ENCODE assay signal across 22 cellular contexts in genomic region chr14:91313852-91314251, GRCh38.
DNase-seq lines count a peak whose midpoint lies in the region; ATAC-seq and TF ChIP-seq lines count a peak whose summit lies in the region.
"Had no signal": no experiment of that assay in that cellular context is flagged by ENCODE, and none has a peak within 500 bp of the region (broad histone marks: within the 10 kb centered on the region; RNA-seq: fewer than 3 reads in every experiment).

No MANE protein-coding gene starts in this region.

- TF ChIP-seq CTCF in activated CD8-positive, alpha-beta T cell treated with anti-CD3 and anti-CD28 coated beads for 36 hours (IDR thresholded peaks at IDR 0.05), result no peak

- CTCF ChIA-PET in activated CD4-positive, alpha-beta T cell treated with anti-CD3 and anti-CD28 coated beads for 36 hours (lab: Charles Lee), result no interaction called here
- CTCF ChIA-PET in CD4-positive, alpha-beta memory T cell (lab: Charles Lee; ENCODE audit: partially characterized antibody), result interaction anchor here (1.0 to 26.1 kb wide), 5 partner anchors 10 to 136 kb away, joined by 3 to 522 read pairs (median 6); partner anchors contain the start of gene CCDC88C
- CTCF ChIA-PET in activated CD8-positive, alpha-beta T cell treated with anti-CD3 and anti-CD28 coated beads for 36 hours (lab: Charles Lee), result interaction anchor here (1.1 kb wide), 1 partner anchor 9 kb away, joined by 3 read pairs; no protein-coding TSS in a partner anchor
- CTCF ChIA-PET in naive thymus-derived CD4-positive, alpha-beta T cell (lab: Charles Lee), result interaction anchor here (0.9 to 1.3 kb wide), 2 partner anchors 10 to 108 kb away, joined by 3 to 5 read pairs; no protein-coding TSS in a partner anchor

- intact Hi-C loops in activated CD4-positive, alpha-beta T cell treated with anti-CD3 and anti-CD28 coated beads for 36 hours (cut with DNase I, micrococcal nuclease), result no loop called here
- intact Hi-C loops in CD4-positive, alpha-beta memory T cell (cut with micrococcal nuclease), result loop anchor here (10.0 kb wide), 1 partner anchor 561 kb away; no protein-coding TSS in a partner anchor
- intact Hi-C loops in activated CD8-positive, alpha-beta T cell treated with anti-CD3 and anti-CD28 coated beads for 36 hours (cut with micrococcal nuclease), result no loop called here
- intact Hi-C loops in naive thymus-derived CD4-positive, alpha-beta T cell (cut with micrococcal nuclease), result no loop called here

- H3K27me3 Mint-ChIP-seq in activated CD4-positive, alpha-beta T cell treated with anti-CD3 and anti-CD28 coated beads for 36 hours, result no peaks in the 10 kb centered on the region
- no peaks in the 10 kb centered on the region for H3K27me3 Mint-ChIP-seq in CD4-positive, alpha-beta memory T cell
- no peaks in the 10 kb centered on the region for H3K27me3 Mint-ChIP-seq in activated CD8-positive, alpha-beta T cell treated with anti-CD3 and anti-CD28 coated beads for 36 hours
- no peaks in the 10 kb centered on the region for H3K27me3 Mint-ChIP-seq in naive thymus-derived CD4-positive, alpha-beta T cell

- H3K36me3 ChIP-seq in CD4-positive, alpha-beta memory T cell (ENCODE audit: insufficient read depth, low read length), result peaks cover 49% of the 10 kb centered on the region
- H3K36me3 ChIP-seq in naive thymus-derived CD4-positive, alpha-beta T cell (ENCODE audit: control insufficient read depth in 2 of 3, insufficient read depth in 3 of 3, low read length in 3 of 3), result peaks cover 16 to 66% (median 47%) of the 10 kb centered on the region in 3 experiments
- H3K36me3 ChIP-seq: MG63, right atrium auricular region, transverse colon had no signal

- H3K27me3 ChIP-seq in CD4-positive, alpha-beta memory T cell (ENCODE audit: insufficient read depth, low read length), result no peaks in the 10 kb centered on the region
- H3K27me3 ChIP-seq in naive thymus-derived CD4-positive, alpha-beta T cell (ENCODE audit: control insufficient read depth in 2 of 2, insufficient read depth in 2 of 2, low read length in 2 of 2), result no peaks in the 10 kb centered on the region
- H3K27me3 ChIP-seq: MG63, right atrium auricular region, spleen, transverse colon had no signal

- no peak for ATAC-seq in activated CD4-positive, alpha-beta T cell treated with anti-CD3 and anti-CD28 coated beads for 36 hours
- ATAC-seq in activated CD8-positive, alpha-beta T cell treated with anti-CD3 and anti-CD28 coated beads for 36 hours, result no peak
- no peak for ATAC-seq in naive thymus-derived CD4-positive, alpha-beta T cell

- H3K4me3 ChIP-seq in CD4-positive, alpha-beta memory T cell (ENCODE audit: low read length in 2 of 2), result no peak overlapping the region
- H3K4me3 ChIP-seq in naive thymus-derived CD4-positive, alpha-beta T cell (ENCODE audit: low read length), result no peak overlapping the region
- H3K4me3 ChIP-seq: lung, MG63, PC-9, right atrium auricular region, spleen, transverse colon had no signal

- no peaks in the 10 kb centered on the region for H3K9me3 Mint-ChIP-seq in activated CD4-positive, alpha-beta T cell treated with anti-CD3 and anti-CD28 coated beads for 36 hours (ENCODE audit: low read depth)
- peaks cover 0 to 5% (median 0%) of the 10 kb centered on the region in 8 donors for H3K9me3 Mint-ChIP-seq in CD4-positive, alpha-beta memory T cell
- no peaks in the 10 kb centered on the region for H3K9me3 Mint-ChIP-seq in activated CD8-positive, alpha-beta T cell treated with anti-CD3 and anti-CD28 coated beads for 36 hours
- H3K9me3 Mint-ChIP-seq in naive thymus-derived CD4-positive, alpha-beta T cell, result peaks cover 0 to 8% (median 0%) of the 10 kb centered on the region in 11 donors

- peak overlapping the region; percentile 75 for H3K27ac ChIP-seq in CD4-positive, alpha-beta memory T cell (ENCODE audit: low read depth, low read length)
- H3K27ac ChIP-seq in naive thymus-derived CD4-positive, alpha-beta T cell (ENCODE audit: low read depth, low read length), result no peak overlapping the region
- H3K27ac ChIP-seq: PC-9, right atrium auricular region, transverse colon had no signal

- peaks cover 79% of the 10 kb centered on the region for H3K4me1 Mint-ChIP-seq in activated CD4-positive, alpha-beta T cell treated with anti-CD3 and anti-CD28 coated beads for 36 hours
- H3K4me1 Mint-ChIP-seq in CD4-positive, alpha-beta memory T cell, result peaks cover 58 to 92% (median 76%) of the 10 kb centered on the region in 4 donors
- peaks cover 82% of the 10 kb centered on the region for H3K4me1 Mint-ChIP-seq in activated CD8-positive, alpha-beta T cell treated with anti-CD3 and anti-CD28 coated beads for 36 hours (ENCODE audit: low read depth)
- peaks cover 67 to 89% (median 82%) of the 10 kb centered on the region in 7 donors for H3K4me1 Mint-ChIP-seq in naive thymus-derived CD4-positive, alpha-beta T cell
- H3K4me1 Mint-ChIP-seq: H9 had no signal

- no peaks in the 10 kb centered on the region for H3K9me3 ChIP-seq in CD4-positive, alpha-beta memory T cell (ENCODE audit: control insufficient read depth in 1 of 2, low read length in 2 of 2)
- no peaks in the 10 kb centered on the region for H3K9me3 ChIP-seq in naive thymus-derived CD4-positive, alpha-beta T cell (ENCODE audit: control insufficient read depth in 2 of 3, low read length in 3 of 3)
- H3K9me3 ChIP-seq: MG63, right atrium auricular region, spleen, transverse colon had no signal

- peaks cover 73% of the 10 kb centered on the region for H3K36me3 Mint-ChIP-seq in activated CD4-positive, alpha-beta T cell treated with anti-CD3 and anti-CD28 coated beads for 36 hours (ENCODE audit: low read depth)
- peaks cover 62 to 78% of the 10 kb centered on the region in 2 donors for H3K36me3 Mint-ChIP-seq in CD4-positive, alpha-beta memory T cell
- H3K36me3 Mint-ChIP-seq in activated CD8-positive, alpha-beta T cell treated with anti-CD3 and anti-CD28 coated beads for 36 hours (ENCODE audit: low read depth), result peaks cover 76% of the 10 kb centered on the region
- H3K36me3 Mint-ChIP-seq in naive thymus-derived CD4-positive, alpha-beta T cell, result peaks cover 13 to 62% (median 46%) of the 10 kb centered on the region in 5 donors

- DNase-seq in activated CD4-positive, alpha-beta T cell treated with anti-CD3 and anti-CD28 coated beads for 36 hours, result no peak
- DNase-seq in activated CD4-positive, alpha-beta T cell treated with anti-CD3 and anti-CD28 coated beads for 1 hour, result no peak
- DNase-seq in CD4-positive, alpha-beta memory T cell, result no peak
- DNase-seq in activated CD8-positive, alpha-beta T cell treated with anti-CD3 and anti-CD28 coated beads for 36 hours, result no peak
- DNase-seq in naive thymus-derived CD4-positive, alpha-beta T cell, result no peak
- DNase-seq in MV-4-11 (lab: John Stamatoyannopoulos, UW) (no peak), HK-2 (ENCODE audit: unreplicated experiment) (no peak), iPS-NIHi7 (ENCODE audit: extremely low spot score) (no peak)
- DNase-seq: activated CD4-positive, alpha-beta T cell treated with anti-CD3 and anti-CD28 coated beads, Interleukin-2, amount 50 U/mL, for 4 hours; cortex of kidney; EL; H9; MG63; NCI-H1436; NCI-H510A treated with DMSO at 0.1 percent for 48 hours; PC-9; SHP77 treated with DMSO at 0.1 percent for 48 hours; stimulated activated CD4-positive, alpha-beta T cell treated with anti-CD3 and anti-CD28 coated beads, Interleukin-4, amount 100 ng/mL, for 1 hour; transverse colon had no signal

- peak overlapping the region; percentile 96 for H3K27ac Mint-ChIP-seq in activated CD4-positive, alpha-beta T cell treated with anti-CD3 and anti-CD28 coated beads for 36 hours
- H3K27ac Mint-ChIP-seq in CD4-positive, alpha-beta memory T cell, result peak overlapping the region; percentile 84 to 98 (median 87)
- H3K27ac Mint-ChIP-seq in activated CD8-positive, alpha-beta T cell treated with anti-CD3 and anti-CD28 coated beads for 36 hours, result peak overlapping the region; percentile 97
- H3K27ac Mint-ChIP-seq in naive thymus-derived CD4-positive, alpha-beta T cell, result peak overlapping the region in 8 of 9 donors; percentile 72 to 99 (median 86)

- H3K4me1 ChIP-seq in CD4-positive, alpha-beta memory T cell (ENCODE audit: insufficient read depth, low read length), result peaks cover 90% of the 10 kb centered on the region
- peaks cover 64 to 67% of the 10 kb centered on the region in 2 donors for H3K4me1 ChIP-seq in naive thymus-derived CD4-positive, alpha-beta T cell (ENCODE audit: control insufficient read depth in 2 of 2, insufficient read depth in 2 of 2, low read length in 2 of 2)

- H3K4me3 Mint-ChIP-seq in activated CD4-positive, alpha-beta T cell treated with anti-CD3 and anti-CD28 coated beads for 36 hours, result no peak overlapping the region
- H3K4me3 Mint-ChIP-seq in CD4-positive, alpha-beta memory T cell, result no peak overlapping the region
- H3K4me3 Mint-ChIP-seq in activated CD8-positive, alpha-beta T cell treated with anti-CD3 and anti-CD28 coated beads for 36 hours, result no peak overlapping the region
- H3K4me3 Mint-ChIP-seq in naive thymus-derived CD4-positive, alpha-beta T cell, result peak overlapping the region in 6 of 10 donors; percentile 10 to 79 (median 48)
- H3K4me3 Mint-ChIP-seq: H9 had no signal

- POLR2A ChIA-PET in activated CD4-positive, alpha-beta T cell treated with anti-CD3 and anti-CD28 coated beads for 36 hours (lab: Charles Lee), result interaction anchor here (1.2 kb wide), 1 partner anchor 12 kb away, joined by 4 read pairs; no protein-coding TSS in a partner anchor
- POLR2A ChIA-PET in CD4-positive, alpha-beta memory T cell (lab: Charles Lee; ENCODE audit: partially characterized antibody), result interaction anchor here (1.5 to 23.0 kb wide), 2 partner anchors 10 to 102 kb away, joined by 3 to 491 read pairs; partner anchors contain the start of gene CCDC88C
- POLR2A ChIA-PET in activated CD8-positive, alpha-beta T cell treated with anti-CD3 and anti-CD28 coated beads for 36 hours (lab: Charles Lee), result interaction anchor here (1.0 to 2.6 kb wide), 3 partner anchors 14 to 87 kb away, joined by 3 to 10 read pairs (median 3); no protein-coding TSS in a partner anchor
- POLR2A ChIA-PET in naive thymus-derived CD4-positive, alpha-beta T cell (lab: Charles Lee), result interaction anchor here (0.6 to 2.6 kb wide), 6 partner anchors 10 to 102 kb away, joined by 3 to 8 read pairs (median 4); no protein-coding TSS in a partner anchor

Comparison
In these comparisons a context has a peak if more than half of its experiments do, and no peak if none do; other contexts are left out.
1. H3K4me3 Mint-ChIP-seq: peak in naive thymus-derived CD4-positive, alpha-beta T cell (6 of 10); none in activated CD4-positive, alpha-beta T cell treated with anti-CD3 and anti-CD28 coated beads for 36 hours (single experiment), CD4-positive, alpha-beta memory T cell (0 of 8) and activated CD8-positive, alpha-beta T cell treated with anti-CD3 and anti-CD28 coated beads for 36 hours (single experiment).
2. Peak in every context shown above with its lines, with median percentiles within 50 percentile points of each other: H3K27ac Mint-ChIP-seq.